In genomic region chr4:123640824-123641223, GRCh38 we compare ENCODE assay signal across 18 cellular contexts.
DNase-seq lines count a peak whose midpoint lies in the region; ATAC-seq and TF ChIP-seq lines count a peak whose summit lies in the region.
"Had no signal": no experiment of that assay in that cellular context is flagged by ENCODE, and none has a peak within 500 bp of the region (broad histone marks: within the 10 kb centered on the region; RNA-seq: fewer than 3 reads in every experiment).

No MANE protein-coding gene starts in this region.

- no peak overlapping the region for H3K4me3 Mint-ChIP-seq in activated naive CD8-positive, alpha-beta T cell treated with anti-CD3 and anti-CD28 coated beads for 36 hours
- no peak overlapping the region for H3K4me3 Mint-ChIP-seq in activated naive CD8-positive, alpha-beta T cell treated with anti-CD3 and anti-CD28 coated beads, Interleukin-2, amount 50 U/mL, for 24 hours
- no peak overlapping the region for H3K4me3 Mint-ChIP-seq in activated T-helper 17 cell treated with anti-CD3 and anti-CD28 coated beads, Interleukin-2, amount 50 U/mL, for 72 hours
- no peak overlapping the region for H3K4me3 Mint-ChIP-seq in nephron progenitor cell
- H3K4me3 Mint-ChIP-seq: CD4-positive, alpha-beta T cell; HFFc6 had no signal

- intact Hi-C loops in lower leg skin (cut with DNase I; ENCODE audit: low total_unique reads) = no loop called here

- WGBS in lower leg skin, 2 donors = 86 to 98% methylated on average over 2 of the region's 2 CpGs

- CTCF ChIA-PET in HEK293 (lab: Yijun Ruan, JAX) = no interaction called here

- no peaks in the 10 kb centered on the region for H3K27me3 Mint-ChIP-seq in activated naive CD8-positive, alpha-beta T cell treated with anti-CD3 and anti-CD28 coated beads for 36 hours
- H3K27me3 Mint-ChIP-seq in activated naive CD8-positive, alpha-beta T cell treated with anti-CD3 and anti-CD28 coated beads, Interleukin-2, amount 50 U/mL, for 24 hours = no peaks in the 10 kb centered on the region
- H3K27me3 Mint-ChIP-seq in activated T-helper 17 cell treated with anti-CD3 and anti-CD28 coated beads, Interleukin-2, amount 50 U/mL, for 72 hours = peaks cover 5% of the 10 kb centered on the region
- H3K27me3 Mint-ChIP-seq in nephron progenitor cell (ENCODE audit: low read depth, poor library complexity) = peaks cover 5% of the 10 kb centered on the region
- H3K27me3 Mint-ChIP-seq: CD4-positive, alpha-beta T cell had no signal

- no peak for TF ChIP-seq POLR2A in lower leg skin (IDR thresholded peaks at IDR 0.05)

- POLR2A ChIA-PET in HEK293 (lab: Yijun Ruan, JAX) = no interaction called here

- peaks cover 2% of the 10 kb centered on the region for H3K36me3 Mint-ChIP-seq in activated naive CD8-positive, alpha-beta T cell treated with anti-CD3 and anti-CD28 coated beads for 36 hours
- H3K36me3 Mint-ChIP-seq in activated naive CD8-positive, alpha-beta T cell treated with anti-CD3 and anti-CD28 coated beads, Interleukin-2, amount 50 U/mL, for 24 hours (ENCODE audit: low read depth) = peaks cover under 1% of the 10 kb centered on the region
- H3K36me3 Mint-ChIP-seq in activated T-helper 17 cell treated with anti-CD3 and anti-CD28 coated beads, Interleukin-2, amount 50 U/mL, for 72 hours (ENCODE audit: low read depth) = no peaks in the 10 kb centered on the region
- peaks cover 27% of the 10 kb centered on the region for H3K36me3 Mint-ChIP-seq in nephron progenitor cell (ENCODE audit: low read depth)
- H3K36me3 Mint-ChIP-seq: IgD-negative memory B cell had no signal

- peaks cover 6% of the 10 kb centered on the region for H3K4me1 Mint-ChIP-seq in activated naive CD8-positive, alpha-beta T cell treated with anti-CD3 and anti-CD28 coated beads for 36 hours
- peaks cover 10% of the 10 kb centered on the region for H3K4me1 Mint-ChIP-seq in activated naive CD8-positive, alpha-beta T cell treated with anti-CD3 and anti-CD28 coated beads, Interleukin-2, amount 50 U/mL, for 24 hours
- peaks cover 5% of the 10 kb centered on the region for H3K4me1 Mint-ChIP-seq in activated T-helper 17 cell treated with anti-CD3 and anti-CD28 coated beads, Interleukin-2, amount 50 U/mL, for 72 hours
- H3K4me1 Mint-ChIP-seq in nephron progenitor cell = peaks cover 46% of the 10 kb centered on the region
- H3K4me1 Mint-ChIP-seq: IgD-negative memory B cell had no signal

- no peaks in the 10 kb centered on the region for H3K36me3 ChIP-seq in HEK293 (ENCODE audit: control insufficient read depth in 2 of 2, insufficient read depth in 1 of 2, low read length in 2 of 2)

- H3K27ac Mint-ChIP-seq in activated naive CD8-positive, alpha-beta T cell treated with anti-CD3 and anti-CD28 coated beads for 36 hours = peak overlapping the region; percentile 34
- H3K27ac Mint-ChIP-seq in activated naive CD8-positive, alpha-beta T cell treated with anti-CD3 and anti-CD28 coated beads, Interleukin-2, amount 50 U/mL, for 24 hours = no peak overlapping the region
- H3K27ac Mint-ChIP-seq in activated T-helper 17 cell treated with anti-CD3 and anti-CD28 coated beads, Interleukin-2, amount 50 U/mL, for 72 hours = peak overlapping the region; percentile 75
- H3K27ac Mint-ChIP-seq in nephron progenitor cell = peak overlapping the region; percentile 92
- H3K27ac Mint-ChIP-seq: CD4-positive, alpha-beta T cell; IgD-negative memory B cell had no signal

- H3K4me3 ChIP-seq in HEK293 (ENCODE audit: low read depth, low read length) (no peak overlapping the region), lower leg skin (ENCODE audit: low read depth, poor library complexity, severe bottlenecking) (no peak overlapping the region)
- H3K4me3 ChIP-seq: A549, GM23248 had no signal

- H3K9me3 ChIP-seq in HEK293 (ENCODE audit: control insufficient read depth, insufficient read depth, low read depth, low read length) = no peaks in the 10 kb centered on the region
- H3K9me3 ChIP-seq: A549, Caco-2 had no signal

- peaks cover 14% of the 10 kb centered on the region for H3K9me3 Mint-ChIP-seq in activated naive CD8-positive, alpha-beta T cell treated with anti-CD3 and anti-CD28 coated beads for 36 hours
- peaks cover 16% of the 10 kb centered on the region for H3K9me3 Mint-ChIP-seq in activated naive CD8-positive, alpha-beta T cell treated with anti-CD3 and anti-CD28 coated beads, Interleukin-2, amount 50 U/mL, for 24 hours
- H3K9me3 Mint-ChIP-seq in activated T-helper 17 cell treated with anti-CD3 and anti-CD28 coated beads, Interleukin-2, amount 50 U/mL, for 72 hours = peaks cover 11% of the 10 kb centered on the region
- H3K9me3 Mint-ChIP-seq in nephron progenitor cell = peaks cover 27% of the 10 kb centered on the region
- H3K9me3 Mint-ChIP-seq: CD4-positive, alpha-beta T cell had no signal

- no peak overlapping the region for H3K27ac ChIP-seq in HEK293 (ENCODE audit: extremely low read depth, low read depth, low read length)
- H3K27ac ChIP-seq: 22Rv1, A549, C4-2B, GM23248, HL-60 had no signal

- ATAC-seq in activated naive CD8-positive, alpha-beta T cell treated with anti-CD3 and anti-CD28 coated beads, Interleukin-2, amount 50 U/mL, for 24 hours = no peak
- ATAC-seq in activated T-helper 17 cell treated with anti-CD3 and anti-CD28 coated beads, Interleukin-2, amount 50 U/mL, for 72 hours (replicated peaks) = no peak
- ATAC-seq: A549 had no signal

- no peak for TF ChIP-seq CTCF in HEK293 (tag by site-specific recombination; IDR thresholded peaks at IDR 0.05)
- no peak for TF ChIP-seq CTCF in nephron progenitor cell (IDR thresholded peaks at IDR 0.05)
- no peak for TF ChIP-seq CTCF in lower leg skin (IDR thresholded peaks at IDR 0.05)

- no peaks in the 10 kb centered on the region for H3K4me1 ChIP-seq in HEK293 (ENCODE audit: control insufficient read depth, insufficient read depth, low read length)
- H3K4me1 ChIP-seq: A549, Caco-2 had no signal

- no peak for DNase-seq in activated naive CD8-positive, alpha-beta T cell treated with anti-CD3 and anti-CD28 coated beads for 36 hours
- no peak for DNase-seq in activated naive CD8-positive, alpha-beta T cell treated with anti-CD3 and anti-CD28 coated beads, Interleukin-2, amount 50 U/mL, for 24 hours
- no peak for DNase-seq in nephron progenitor cell
- no peak for DNase-seq in NCI-H446 treated with DMSO at 0.1 percent for 48 hours (lab: John Stamatoyannopoulos, UW)
- DNase-seq in stimulated activated CD8-positive, alpha-beta memory T cell treated with anti-CD3 and anti-CD28 coated beads, Interleukin-4, amount 100 ng/mL, for 48 hours = no peak
- no peak for DNase-seq in lower leg skin (ENCODE audit: low spot score in 2 of 2)
- DNase-seq: AML-193; Caco-2; CD4-positive, alpha-beta T cell had no signal

TF ChIP-seq in HEK293, 187 proteins besides CTCF, POLR2A, EP300 and RAD21:
- TF ChIP-seq ZFP41 (tag by site-specific recombination; IDR thresholded peaks at IDR 0.05; ENCODE audit: borderline replicate concordance) = no peak
- peak; percentile 61; the same call in 1 of the 2 replicates for TF ChIP-seq ZNF366 (tag by site-specific recombination; conservative IDR thresholded peaks at IDR 0.05)
